In genomic region chrX:12950851-12951589, GRCh38 we compare ENCODE assay signal across 8 cellular contexts. TPM values are rescaled to one million over a fixed set of nuclear protein-coding genes. Genes with fewer than 3 reads are reported as not detected.
DNase-seq lines count a peak whose midpoint lies in the region; ATAC-seq, FAIRE-seq and TF ChIP-seq lines count a peak whose summit lies in the region.

No MANE protein-coding gene starts in this region.

- TF ChIP-seq CTCF in fibroblast of lung (conservative IDR thresholded peaks at IDR 0.05 in 1 of 2, IDR thresholded peaks at IDR 0.05 in 1 of 2; ENCODE audit: low read depth in 1 of 2, low read length in 2 of 2): no peak
- peak in 1 of 5 experiments; percentile 36 for TF ChIP-seq CTCF in gastrocnemius medialis (IDR thresholded peaks at IDR 0.05 in 4 of 5, conservative IDR thresholded peaks at IDR 0.05 in 1 of 5)

- no peak overlapping the region for H2AFZ ChIP-seq in fibroblast of lung (ENCODE audit: low read length)

- H3K4me2 ChIP-seq in fibroblast of lung (ENCODE audit: extremely low read depth, insufficient read depth, low read length): no peak overlapping the region

- intact Hi-C loops in gastrocnemius medialis (cut with DNase I; ENCODE audit: low total_unique reads): loop anchor here (10.0 kb wide), 1 partner anchor 704 kb away; the partner anchor contains the start of gene TCEANC

- ATAC-seq in gastrocnemius medialis: no peak

- in situ Hi-C loops in gastrocnemius medialis (cut with MboI; ENCODE audit: low sequenced_read_pairs in 4 of 4): loop anchor here (10.0 to 25.0 kb wide), 2 partner anchors 534 to 536 kb away; no protein-coding TSS in a partner anchor

- DNase-seq in H54 (ENCODE audit: insufficient read length, low spot score) (peak; percentile 17), MV-4-11 (lab: John Stamatoyannopoulos, UW) (peak; percentile 72), activated T-cell treated with anti-CD3 and anti-CD28 coated beads for 4 hours (peak; percentile 54), fibroblast of lung (ENCODE audit: low read depth in 2 of 2) (no peak), gastrocnemius medialis (no peak), NCI-H187 (lab: John Stamatoyannopoulos, UW) (no peak), DMS79 treated with DMSO at 0.1 percent for 48 hours (lab: John Stamatoyannopoulos, UW) (no peak)

- H3K9me3 ChIP-seq in fibroblast of lung (ENCODE audit: control insufficient read depth, insufficient read depth, low read depth, low read length) (no peaks in the 10 kb centered on the region), gastrocnemius medialis (no peaks in the 10 kb centered on the region)

- H3K79me2 ChIP-seq in fibroblast of lung (ENCODE audit: control insufficient read depth, insufficient read depth, low read length): no peaks in the 10 kb centered on the region

- H4K20me1 ChIP-seq in fibroblast of lung (ENCODE audit: control insufficient read depth, extremely low read depth, insufficient read depth, low read length): no peaks in the 10 kb centered on the region

- H3K4me1 ChIP-seq in fibroblast of lung (ENCODE audit: control insufficient read depth, extremely low read depth, insufficient read depth, low read length) (peaks cover 8% of the 10 kb centered on the region), gastrocnemius medialis (peaks cover 0 to 3% of the 10 kb centered on the region in 2 donors)

- TF ChIP-seq POLR2A in GM15510 (IDR thresholded peaks at IDR 0.05; ENCODE audit: borderline replicate concordance, extremely low read depth, insufficient read length) (peak; percentile 25), H54 (IDR thresholded peaks at IDR 0.05; ENCODE audit: low read depth, low read length) (no peak), gastrocnemius medialis (IDR thresholded peaks at IDR 0.05) (no peak)

- H3K4me3 ChIP-seq in fibroblast of lung (replicated peaks in 1 of 4; ENCODE audit: control extremely low read depth in 1 of 4, insufficient read depth in 1 of 4, low read depth in 3 of 4, low read length in 4 of 4) (no peak overlapping the region), gastrocnemius medialis (no peak overlapping the region)

- H3K36me3 ChIP-seq in fibroblast of lung (ENCODE audit: control insufficient read depth, insufficient read depth, low read length): no peaks in the 10 kb centered on the region
- H3K36me3 ChIP-seq in gastrocnemius medialis: no peaks in the 10 kb centered on the region

- no peak overlapping the region for H3K9ac ChIP-seq in fibroblast of lung (ENCODE audit: insufficient read depth, low read length)

- no peak for FAIRE-seq in H54 (lab: Jason Lieb, UNC)

- H3K27me3 ChIP-seq in fibroblast of lung (ENCODE audit: control insufficient read depth, insufficient read depth, low read length) (no peaks in the 10 kb centered on the region), gastrocnemius medialis (no peaks in the 10 kb centered on the region)

- peak overlapping the region; percentile 83 for H3K27ac ChIP-seq in fibroblast of lung (ENCODE audit: insufficient read depth, low read length)
- H3K27ac ChIP-seq in gastrocnemius medialis: peak overlapping the region; percentile 41 to 66 (median 57)

RNA-seq across cellular contexts. Expression of gene TMSB4X, which starts 23.9 kb away (rescaled TPM):
- total RNA-seq in fibroblast of lung (14,195 and 17,013 TPM in 2 replicates), gastrocnemius medialis (100 to 1,000 TPM; 492 to 653 (median 526) TPM)
- 10,803 and 14,631 TPM in 2 replicates for polyA plus RNA-seq in fibroblast of lung
- 9,084 and 12,343 TPM in 2 replicates for polyA plus RNA-seq in fibroblast of lung (2012)
- 550 and 997 TPM in 2 replicates for polyA minus RNA-seq in fibroblast of lung (ENCODE audit: low replicate concordance)

RNA-seq across cellular contexts. Expression of gene TLR8, which starts 44.6 kb away (rescaled TPM):
- total RNA-seq in fibroblast of lung (not detected in 2 replicates), gastrocnemius medialis (under 1 TPM; 0.42 to 0.97 (median 0.62) TPM)
- not detected in 2 replicates for polyA plus RNA-seq in fibroblast of lung
- polyA plus RNA-seq in fibroblast of lung (2012): not detected in 2 replicates
- polyA minus RNA-seq in fibroblast of lung (ENCODE audit: low replicate concordance): not detected in 2 replicates

Comparison
In these comparisons a context has a peak if more than half of its experiments do, and no peak if none do; other contexts are left out.
1. DNase-seq: peak in H54 (single experiment), MV-4-11 (single experiment) and activated T-cell treated with anti-CD3 and anti-CD28 coated beads for 4 hours (single experiment); none in fibroblast of lung (0 of 2), gastrocnemius medialis (0 of 2), NCI-H187 (0 of 2) and DMS79 treated with DMSO at 0.1 percent for 48 hours (single experiment).
2. RNA of gene TMSB4X, which starts 23.9 kb away (total RNA-seq): 14,195 to 17,013 TPM in fibroblast of lung; 492 to 653 TPM in gastrocnemius medialis; every median in the first group is over 10 times any median in the second.